ENCODE assay signal across 30 cellular contexts in the genomic region with DNA sequence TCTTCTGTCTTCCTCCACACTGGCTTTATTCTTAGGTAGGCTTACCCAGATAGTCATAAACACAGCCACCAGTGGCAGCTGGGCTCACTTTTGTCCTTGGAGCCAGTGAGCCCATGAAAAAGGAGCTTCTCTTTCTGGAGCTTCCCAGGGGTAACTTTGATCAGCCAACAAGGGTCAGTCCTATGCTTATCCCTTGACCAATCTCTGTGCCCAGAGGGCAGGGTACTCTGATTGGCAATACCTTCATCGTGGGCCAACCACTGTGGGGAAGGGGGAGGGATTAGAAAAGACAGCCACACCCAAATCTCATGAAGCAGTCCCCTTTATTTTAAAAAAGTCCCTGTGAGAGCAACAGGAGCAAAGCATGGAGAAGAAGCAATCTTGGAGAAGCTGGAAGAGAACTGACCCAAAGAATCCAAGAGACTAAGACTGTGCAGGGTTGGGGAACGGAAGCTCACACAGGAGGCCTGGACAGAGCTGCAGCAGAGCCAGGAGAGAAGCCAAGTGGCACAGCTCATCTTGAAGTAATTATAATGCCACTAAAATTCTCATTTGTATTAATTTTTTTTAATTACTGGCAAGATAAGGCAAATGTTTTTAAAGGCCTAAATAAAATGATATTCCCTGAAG.
DNase-seq lines count a peak whose midpoint lies in the region; ATAC-seq and TF ChIP-seq lines count a peak whose summit lies in the region.
"Had no signal": no experiment of that assay in that cellular context is flagged by ENCODE, and none has a peak within 500 bp of the region (broad histone marks: within the 10 kb centered on the region; RNA-seq: fewer than 3 reads in every experiment).

No MANE protein-coding gene starts in this region.

- intact Hi-C loops in heart right ventricle (cut with DNase I): loop anchor here in 1 of 10 donors (5.0 kb wide), 1 partner anchor 72 kb away; the partner anchor contains the start of gene LMCD1

- no peaks in the 10 kb centered on the region for H3K27me3 Mint-ChIP-seq in WTC11 (ENCODE audit: low read depth)
- H3K27me3 Mint-ChIP-seq: activated naive CD4-positive, alpha-beta T cell treated with anti-CD3 and anti-CD28 coated beads, Interleukin-2, amount 10 ng/mL, durations not matched to agents 7 days and 5 days; activated T-helper 17 cell treated with anti-CD3 and anti-CD28 coated beads, Interleukin-2, amount 50 U/mL, for 72 hours; CD4-positive, alpha-beta T cell; natural killer cell treated with Interleukin-12 subunit alpha and Interleukin-12 subunit beta and Interleukin-15 and Interleukin-18, amount 100 ng/mL, for 72 hours; stimulated activated naive CD8-positive, alpha-beta T cell treated with anti-CD3 and anti-CD28 coated beads, Interleukin-15, Interleukin-2, amounts not matched to agents 100 ng/mL and 50 ng/mL, for 24 hours; T-helper 17 cell had no signal

- CTCF ChIA-PET in WTC11 (lab: Charles Lee): no interaction called here

- H3K36me3 ChIP-seq in heart right ventricle (peaks cover 0 to 64% (median 3%) of the 10 kb centered on the region in 9 donors), smooth muscle cell (ENCODE audit: low read depth) (peaks cover 13% of the 10 kb centered on the region)
- H3K36me3 ChIP-seq: breast epithelium, MG63, ovary had no signal

- H3K4me1 Mint-ChIP-seq in WTC11: peaks cover 6% of the 10 kb centered on the region

- TF ChIP-seq CTCF in WTC11 (IDR thresholded peaks at IDR 0.05): no peak
- no peak for TF ChIP-seq CTCF in heart right ventricle (IDR thresholded peaks at IDR 0.05)
- TF ChIP-seq CTCF in smooth muscle cell (IDR thresholded peaks at IDR 0.05; ENCODE audit: borderline replicate concordance, insufficient read depth, poor library complexity, severe bottlenecking): no peak

- POLR2A ChIA-PET in WTC11 (lab: Charles Lee): no interaction called here

- peaks cover 0 to 60% (median 42%) of the 10 kb centered on the region in 9 donors for H3K4me1 ChIP-seq in heart right ventricle
- H3K4me1 ChIP-seq in smooth muscle cell (ENCODE audit: low read depth): peaks cover 3% of the 10 kb centered on the region
- H3K4me1 ChIP-seq: breast epithelium had no signal

- no peak overlapping the region for H3K4me3 Mint-ChIP-seq in WTC11
- H3K4me3 Mint-ChIP-seq: activated CD8-positive, alpha-beta T cell treated with anti-CD3 and anti-CD28 coated beads for 36 hours; activated naive CD4-positive, alpha-beta T cell treated with anti-CD3 and anti-CD28 coated beads, Interleukin-2, amount 10 ng/mL, durations not matched to agents 7 days and 5 days; activated T-helper 17 cell treated with anti-CD3 and anti-CD28 coated beads, Interleukin-2, amount 50 U/mL, for 72 hours; CD4-positive, alpha-beta T cell; natural killer cell treated with Interleukin-12 subunit alpha and Interleukin-12 subunit beta and Interleukin-15 and Interleukin-18, amount 100 ng/mL, for 72 hours; stimulated activated naive CD8-positive, alpha-beta T cell treated with anti-CD3 and anti-CD28 coated beads, Interleukin-15, Interleukin-2, amounts not matched to agents 100 ng/mL and 50 ng/mL, for 24 hours; T-helper 17 cell had no signal

- peaks cover 67% of the 10 kb centered on the region for H3F3A ChIP-seq in smooth muscle cell (ENCODE audit: low read depth)

- ATAC-seq in WTC11: peak; percentile 58
- peak in 4 of 8 donors; percentile 31 to 62 (median 51) for ATAC-seq in heart right ventricle
- ATAC-seq in HG02763 (IDR thresholded peaks at IDR 0.05; ENCODE audit: unreplicated experiment): no peak
- no peak for ATAC-seq in GM18505 (IDR thresholded peaks at IDR 0.05; ENCODE audit: unreplicated experiment)
- ATAC-seq: activated CD4-positive, CD25-positive, alpha-beta regulatory T cell treated with anti-CD3 and anti-CD28 coated beads, Interleukin-2, amount 50 U/mL, for 24 hours; activated CD8-positive, alpha-beta T cell treated with anti-CD3 and anti-CD28 coated beads for 36 hours; activated T-helper 17 cell treated with anti-CD3 and anti-CD28 coated beads, Interleukin-2, amount 50 U/mL, for 72 hours; natural killer cell treated with Interleukin-12 subunit alpha and Interleukin-12 subunit beta and Interleukin-15 and Interleukin-18, amount 100 ng/mL, for 72 hours; T-helper 17 cell had no signal

- H3K4me3 ChIP-seq in heart right ventricle: no peak overlapping the region
- H3K4me3 ChIP-seq in smooth muscle cell: no peak overlapping the region
- H3K4me3 ChIP-seq: breast epithelium, MG63, ovary had no signal

- H3K27ac ChIP-seq in heart right ventricle: peak overlapping the region in 7 of 10 donors; percentile 29 to 74 (median 48)
- H3K27ac ChIP-seq in smooth muscle cell (ENCODE audit: low read depth): peak overlapping the region; percentile 66
- H3K27ac ChIP-seq: ovary, RWPE1 had no signal

- no peak for TF ChIP-seq POLR2A in GM18505 (IDR thresholded peaks at IDR 0.05; ENCODE audit: borderline replicate concordance, extremely low read depth, insufficient read depth, insufficient read length)

- H3K4me2 ChIP-seq in smooth muscle cell: no peak overlapping the region

- H3K36me3 Mint-ChIP-seq in WTC11: peaks cover 7% of the 10 kb centered on the region
- H3K36me3 Mint-ChIP-seq: activated naive CD4-positive, alpha-beta T cell treated with anti-CD3 and anti-CD28 coated beads, Interleukin-2, amount 10 ng/mL, durations not matched to agents 7 days and 5 days; natural killer cell treated with Interleukin-12 subunit alpha and Interleukin-12 subunit beta and Interleukin-15 and Interleukin-18, amount 100 ng/mL, for 72 hours had no signal

- H3K27me3 ChIP-seq in heart right ventricle (no peaks in the 10 kb centered on the region), smooth muscle cell (ENCODE audit: low read depth) (no peaks in the 10 kb centered on the region)
- H3K27me3 ChIP-seq: breast epithelium, MG63, ovary had no signal

- peaks cover 0 to 13% (median 0%) of the 10 kb centered on the region in 11 donors for H3K9me3 ChIP-seq in heart right ventricle
- no peaks in the 10 kb centered on the region for H3K9me3 ChIP-seq in smooth muscle cell (replicated peaks; ENCODE audit: low read depth)
- H3K9me3 ChIP-seq: MG63, ovary had no signal

- 76 to 79% methylated on average over 2 of the region's 2 CpGs for WGBS in heart right ventricle, 2 donors
- WGBS in smooth muscle cell (ENCODE audit: low lambda C conversion rate): 93% methylated on average over 2 of the region's 2 CpGs

- no peak overlapping the region for H3K9ac ChIP-seq in smooth muscle cell (ENCODE audit: low read depth)

- no peak overlapping the region for H3K27ac Mint-ChIP-seq in WTC11
- H3K27ac Mint-ChIP-seq: activated CD8-positive, alpha-beta T cell treated with anti-CD3 and anti-CD28 coated beads for 36 hours; activated naive CD4-positive, alpha-beta T cell treated with anti-CD3 and anti-CD28 coated beads, Interleukin-2, amount 10 ng/mL, durations not matched to agents 7 days and 5 days; activated T-helper 17 cell treated with anti-CD3 and anti-CD28 coated beads, Interleukin-2, amount 50 U/mL, for 72 hours; CD4-positive, alpha-beta T cell; natural killer cell treated with Interleukin-12 subunit alpha and Interleukin-12 subunit beta and Interleukin-15 and Interleukin-18, amount 100 ng/mL, for 72 hours; stimulated activated naive CD8-positive, alpha-beta T cell treated with anti-CD3 and anti-CD28 coated beads, Interleukin-15, Interleukin-2, amounts not matched to agents 100 ng/mL and 50 ng/mL, for 24 hours; T-helper 17 cell had no signal

- H4K20me1 ChIP-seq in smooth muscle cell (ENCODE audit: low read depth): no peaks in the 10 kb centered on the region

- no peaks in the 10 kb centered on the region for H3K9me3 Mint-ChIP-seq in WTC11
- H3K9me3 Mint-ChIP-seq: activated CD8-positive, alpha-beta T cell treated with anti-CD3 and anti-CD28 coated beads for 36 hours; activated naive CD4-positive, alpha-beta T cell treated with anti-CD3 and anti-CD28 coated beads, Interleukin-2, amount 10 ng/mL, durations not matched to agents 7 days and 5 days; activated T-helper 17 cell treated with anti-CD3 and anti-CD28 coated beads, Interleukin-2, amount 50 U/mL, for 72 hours; CD4-positive, alpha-beta T cell; natural killer cell treated with Interleukin-12 subunit alpha and Interleukin-12 subunit beta and Interleukin-15 and Interleukin-18, amount 100 ng/mL, for 72 hours; stimulated activated naive CD8-positive, alpha-beta T cell treated with anti-CD3 and anti-CD28 coated beads, Interleukin-15, Interleukin-2, amounts not matched to agents 100 ng/mL and 50 ng/mL, for 24 hours had no signal

- DNase-seq in WTC11 (ENCODE audit: low spot score) (no peak), heart right ventricle (no peak), myocyte (ENCODE audit: low read depth) (peak; percentile 59), smooth muscle cell (lab: John Stamatoyannopoulos, UW; ENCODE audit: unreplicated experiment) (no peak), GOT3 (lab: John Stamatoyannopoulos, UW) (no peak), HuH-7.5 (ENCODE audit: low spot score) (no peak)
- DNase-seq: activated CD8-positive, alpha-beta memory T cell treated with anti-CD3 and anti-CD28 coated beads, Interleukin-2, amount 50 U/mL, for 48 hours; activated CD8-positive, alpha-beta T cell treated with anti-CD3 and anti-CD28 coated beads for 36 hours; activated naive CD4-positive, alpha-beta T cell treated with anti-CD3 and anti-CD28 coated beads, Interleukin-2, amount 10 ng/mL, durations not matched to agents 7 days and 5 days; amniotic stem cell; CD4-positive, alpha-beta T cell; effector CD4-positive, alpha-beta T cell; KBM-7; MG63; midbrain; NCI-H1417; NCI-H2029; NCI-H526; OCI-M1; ovary; stimulated activated CD8-positive, alpha-beta memory T cell treated with anti-CD3 and anti-CD28 coated beads, Interleukin-4, amount 100 ng/mL, for 48 hours; T-helper 17 cell had no signal

- H3K79me2 ChIP-seq in smooth muscle cell (ENCODE audit: low read depth): no peaks in the 10 kb centered on the region

- no peak overlapping the region for H2AFZ ChIP-seq in smooth muscle cell (ENCODE audit: low read depth)

TF ChIP-seq in WTC11, 78 proteins besides CTCF, POLR2A, EP300 and RAD21 (continues in another document):
- TF ChIP-seq NR1H2 (CRISPR knock-in tag; IDR thresholded peaks at IDR 0.05): no peak
- TF ChIP-seq, protein P1, sequence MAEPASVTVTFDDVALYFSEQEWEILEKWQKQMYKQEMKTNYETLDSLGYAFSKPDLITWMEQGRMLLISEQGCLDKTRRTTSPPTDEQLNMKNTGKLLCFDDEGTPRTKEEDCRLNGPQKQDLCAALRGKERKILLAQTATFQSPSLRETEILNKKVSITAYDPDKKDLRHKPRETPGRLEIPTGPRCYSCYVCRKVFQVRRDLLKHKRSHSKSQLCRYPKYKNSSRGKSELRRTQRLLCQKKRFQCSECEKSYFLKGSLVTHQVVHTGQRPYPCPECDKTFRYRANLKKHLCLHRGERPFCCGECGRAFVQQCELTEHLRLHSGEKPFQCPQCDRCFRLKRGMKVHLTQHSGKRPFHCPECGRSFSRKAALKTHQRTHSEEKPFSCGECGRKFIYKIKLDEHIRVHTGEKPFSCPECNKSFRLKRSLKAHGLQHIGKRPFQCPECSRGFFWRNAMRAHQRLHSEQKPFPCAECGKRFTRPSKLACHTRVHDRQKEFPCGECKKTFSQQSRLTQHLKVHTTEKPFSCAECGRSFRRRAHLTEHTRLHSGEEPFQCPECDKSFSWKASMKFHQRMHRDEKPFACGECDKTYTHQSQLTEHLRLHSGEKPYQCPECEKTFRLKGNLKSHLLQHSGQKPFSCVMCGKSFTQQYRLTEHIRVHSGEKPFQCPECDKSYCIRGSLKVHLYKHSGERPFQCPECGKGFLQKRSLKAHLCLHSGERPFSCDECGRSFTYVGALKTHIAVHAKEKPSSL (CRISPR knock-in tag; conservative IDR thresholded peaks at IDR 0.05): no peak
